Comparison of ENCODE assay signal across 13 cellular contexts in the genomic region with DNA sequence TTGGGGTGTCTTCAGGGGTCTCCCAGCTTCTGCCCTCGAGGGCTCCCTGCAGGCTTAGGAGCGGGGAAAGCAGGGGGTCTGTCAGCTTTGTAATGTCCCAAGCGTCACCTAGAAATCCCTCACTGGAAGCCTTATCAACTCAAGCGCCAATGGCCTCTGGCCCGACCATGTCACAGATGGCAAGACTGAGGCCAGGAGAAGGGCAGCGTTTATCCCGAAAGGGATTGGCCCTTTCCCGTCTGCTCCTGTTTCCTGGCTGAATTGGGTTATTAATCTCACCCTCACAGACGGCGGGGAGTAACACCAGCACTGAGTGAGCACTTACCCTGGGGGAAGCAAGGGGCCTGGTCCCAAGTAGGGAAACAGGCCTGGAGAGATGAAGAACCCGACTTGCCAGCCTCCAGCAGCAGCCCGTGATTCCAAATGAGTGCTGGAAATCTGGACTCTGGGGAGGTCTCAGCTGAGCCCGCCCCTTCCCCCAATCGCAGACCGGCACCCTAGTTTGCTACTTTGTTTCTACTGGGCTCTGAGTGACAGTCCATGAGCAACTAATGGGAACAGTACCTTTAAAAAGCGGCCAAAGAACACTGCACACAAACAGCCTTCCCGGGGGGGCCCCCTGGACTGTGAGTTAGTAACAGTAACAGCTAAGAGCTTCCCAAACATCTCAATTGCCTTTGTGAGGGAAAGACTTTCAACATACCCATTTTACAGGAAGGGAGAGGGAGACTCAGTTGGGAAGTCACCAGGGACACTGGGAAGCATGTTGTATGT. TPM values are rescaled to one million over a fixed set of nuclear protein-coding genes. Genes with fewer than 3 reads are reported as not detected.
A peak's percentile ranks its signal among the peaks of the same experiment; 100 is the strongest.
DNase-seq lines count a peak whose midpoint lies in the region; ATAC-seq and TF ChIP-seq lines count a peak whose summit lies in the region.
"Had no signal": no experiment of that assay in that cellular context is flagged by ENCODE, and none has a peak within 500 bp of the region (broad histone marks: within the 10 kb centered on the region; RNA-seq: fewer than 3 reads in every experiment).

No MANE protein-coding gene starts in this region.

- intact Hi-C loops in CD4-positive, alpha-beta T cell (cut with DNase I, micrococcal nuclease) = loop anchor here (5.0 to 10.0 kb wide), 3 partner anchors 102 to 535 kb away; no protein-coding TSS in a partner anchor
- intact Hi-C loops in Right ventricle myocardium superior (cut with DNase I) = loop anchor here (5.0 to 10.0 kb wide), 2 partner anchors 105 to 198 kb away; no protein-coding TSS in a partner anchor
- intact Hi-C loops in sigmoid colon (cut with DNase I) = loop anchor here (5.0 to 10.0 kb wide), 4 partner anchors 112 to 535 kb away; no protein-coding TSS in a partner anchor
- intact Hi-C loops in activated T-helper 2 cell treated with anti-CD3 and anti-CD28 coated beads, Interferon-gamma antibody, Interleukin-2, Interleukin-4, amounts not matched to agents 10 μg/mL and 5 μg/mL and 100 μg/mL, durations not matched to agents 14 hours and 24 hours and 36 hours (cut with micrococcal nuclease) = loop anchor here (10.0 kb wide), 1 partner anchor 185 kb away; no protein-coding TSS in a partner anchor
- intact Hi-C loops in natural killer cell (cut with micrococcal nuclease) = no loop called here

- no peak for TF ChIP-seq EP300 in sigmoid colon (IDR thresholded peaks at IDR 0.05)

- H3K9me3 Mint-ChIP-seq in CD4-positive, alpha-beta T cell = no peaks in the 10 kb centered on the region
- H3K9me3 Mint-ChIP-seq in activated T-helper 2 cell treated with anti-CD3 and anti-CD28 coated beads, Interferon-gamma antibody, Interleukin-2, Interleukin-4, amounts not matched to agents 10 μg/mL and 5 μg/mL and 100 μg/mL, durations not matched to agents 14 hours and 24 hours and 36 hours = no peaks in the 10 kb centered on the region
- H3K9me3 Mint-ChIP-seq in natural killer cell = no peaks in the 10 kb centered on the region
- H3K9me3 Mint-ChIP-seq: activated CD8-positive, alpha-beta T cell treated with anti-CD3 and anti-CD28 coated beads for 36 hours; T-cell had no signal

- no peak overlapping the region for H3K4me3 ChIP-seq in sigmoid colon
- H3K4me3 ChIP-seq: psoas muscle had no signal

- no peaks in the 10 kb centered on the region for H3K27me3 ChIP-seq in CD4-positive, alpha-beta T cell (ENCODE audit: control insufficient read depth, insufficient read depth, low read length)
- no peaks in the 10 kb centered on the region for H3K27me3 ChIP-seq in sigmoid colon

- H3K4me1 Mint-ChIP-seq in CD4-positive, alpha-beta T cell (ENCODE audit: low read depth) = peaks cover 22% of the 10 kb centered on the region
- peaks cover 10% of the 10 kb centered on the region for H3K4me1 Mint-ChIP-seq in activated T-helper 2 cell treated with anti-CD3 and anti-CD28 coated beads, Interferon-gamma antibody, Interleukin-2, Interleukin-4, amounts not matched to agents 10 μg/mL and 5 μg/mL and 100 μg/mL, durations not matched to agents 14 hours and 24 hours and 36 hours (ENCODE audit: low read depth)
- peaks cover 5 to 19% of the 10 kb centered on the region in 2 donors for H3K4me1 Mint-ChIP-seq in natural killer cell

- WGBS in sigmoid colon, 2 donors = 87 to 88% methylated on average over 17 of the region's 17 CpGs

- ATAC-seq in CD4-positive, alpha-beta T cell (ENCODE audit: poor library complexity) = no peak
- no peak for ATAC-seq in Right ventricle myocardium superior (ENCODE audit: poor library complexity)
- no peak for ATAC-seq in GM21447 (IDR thresholded peaks at IDR 0.05; ENCODE audit: unreplicated experiment)
- no peak for ATAC-seq in natural killer cell
- ATAC-seq: activated CD8-positive, alpha-beta T cell treated with anti-CD3 and anti-CD28 coated beads for 36 hours; T-cell had no signal

- TF ChIP-seq CTCF in CD4-positive, alpha-beta T cell (IDR thresholded peaks at IDR 0.05) = no peak
- no peak for TF ChIP-seq CTCF in RWPE1 (conservative IDR thresholded peaks at IDR 0.05; ENCODE audit: low read depth)
- TF ChIP-seq CTCF in sigmoid colon (IDR thresholded peaks at IDR 0.05) = no peak
- no peak for TF ChIP-seq CTCF in natural killer cell (IDR thresholded peaks at IDR 0.05)

- DNase-seq in CD4-positive, alpha-beta T cell = no peak
- no peak for DNase-seq in RWPE1 (ENCODE audit: low spot score)
- peak; percentile 74 for DNase-seq in Right ventricle myocardium superior
- no peak for DNase-seq in sigmoid colon
- no peak for DNase-seq in activated T-helper 2 cell treated with anti-CD3 and anti-CD28 coated beads, Interferon-gamma antibody, Interleukin-2, Interleukin-4, amounts not matched to agents 10 μg/mL and 5 μg/mL and 100 μg/mL, durations not matched to agents 14 hours and 24 hours and 36 hours (ENCODE audit: low spot score)
- no peak for DNase-seq in natural killer cell
- no peak for DNase-seq in epidermal melanocyte (ENCODE audit: insufficient read length, low spot score)
- DNase-seq: activated naive CD4-positive, alpha-beta T cell treated with Interleukin-2 at 50 U/mL for 16 hours; NCI-H774 had no signal

- H3K27ac Mint-ChIP-seq in CD4-positive, alpha-beta T cell = no peak overlapping the region
- H3K27ac Mint-ChIP-seq in activated T-helper 2 cell treated with anti-CD3 and anti-CD28 coated beads, Interferon-gamma antibody, Interleukin-2, Interleukin-4, amounts not matched to agents 10 μg/mL and 5 μg/mL and 100 μg/mL, durations not matched to agents 14 hours and 24 hours and 36 hours = no peak overlapping the region
- no peak overlapping the region for H3K27ac Mint-ChIP-seq in natural killer cell
- H3K27ac Mint-ChIP-seq: T-cell had no signal

- H3K4me3 Mint-ChIP-seq in CD4-positive, alpha-beta T cell = peak overlapping the region; percentile 54
- H3K4me3 Mint-ChIP-seq in activated T-helper 2 cell treated with anti-CD3 and anti-CD28 coated beads, Interferon-gamma antibody, Interleukin-2, Interleukin-4, amounts not matched to agents 10 μg/mL and 5 μg/mL and 100 μg/mL, durations not matched to agents 14 hours and 24 hours and 36 hours (ENCODE audit: low read depth) = no peak overlapping the region
- no peak overlapping the region for H3K4me3 Mint-ChIP-seq in natural killer cell

- no peaks in the 10 kb centered on the region for H3K27me3 Mint-ChIP-seq in CD4-positive, alpha-beta T cell
- peaks cover 3% of the 10 kb centered on the region for H3K27me3 Mint-ChIP-seq in activated T-helper 2 cell treated with anti-CD3 and anti-CD28 coated beads, Interferon-gamma antibody, Interleukin-2, Interleukin-4, amounts not matched to agents 10 μg/mL and 5 μg/mL and 100 μg/mL, durations not matched to agents 14 hours and 24 hours and 36 hours (ENCODE audit: low read depth)
- H3K27me3 Mint-ChIP-seq in natural killer cell (ENCODE audit: low read depth in 2 of 2) = no peaks in the 10 kb centered on the region
- H3K27me3 Mint-ChIP-seq: activated CD8-positive, alpha-beta T cell treated with anti-CD3 and anti-CD28 coated beads for 36 hours; T-cell had no signal

- TF ChIP-seq POLR2A in sigmoid colon (IDR thresholded peaks at IDR 0.05) = no peak

- CTCF ChIA-PET in CD4-positive, alpha-beta T cell (lab: Charles Lee) = no interaction called here
- CTCF ChIA-PET in RWPE1 (lab: Yijun Ruan, JAX) = interaction anchor here (0.6 to 1.1 kb wide), 4 partner anchors 53 to 202 kb away, joined by 4 to 5 read pairs (median 4); no protein-coding TSS in a partner anchor

- no peaks in the 10 kb centered on the region for H3K36me3 ChIP-seq in sigmoid colon

- H3K9me3 ChIP-seq in CD4-positive, alpha-beta T cell (ENCODE audit: control insufficient read depth, low read length) = no peaks in the 10 kb centered on the region
- no peaks in the 10 kb centered on the region for H3K9me3 ChIP-seq in sigmoid colon
- H3K9me3 ChIP-seq: psoas muscle had no signal

- H3K4me1 ChIP-seq in sigmoid colon = peaks cover 0 to 46% (median 42%) of the 10 kb centered on the region in 4 donors

- POLR2A ChIA-PET in CD4-positive, alpha-beta T cell (lab: Charles Lee) = interaction anchor here (1.2 kb wide), 1 partner anchor 9 kb away, joined by 3 read pairs; no protein-coding TSS in a partner anchor
- POLR2A ChIA-PET in RWPE1 (lab: Yijun Ruan, JAX; ENCODE audit: low non-redundant PET) = interaction anchor here (1.2 kb wide), 1 partner anchor 18 kb away, joined by 14 read pairs; no protein-coding TSS in a partner anchor

- H3K36me3 Mint-ChIP-seq in CD4-positive, alpha-beta T cell (ENCODE audit: low read depth) = peaks cover 4% of the 10 kb centered on the region
- no peaks in the 10 kb centered on the region for H3K36me3 Mint-ChIP-seq in activated T-helper 2 cell treated with anti-CD3 and anti-CD28 coated beads, Interferon-gamma antibody, Interleukin-2, Interleukin-4, amounts not matched to agents 10 μg/mL and 5 μg/mL and 100 μg/mL, durations not matched to agents 14 hours and 24 hours and 36 hours (ENCODE audit: low read depth)
- no peaks in the 10 kb centered on the region for H3K36me3 Mint-ChIP-seq in natural killer cell
- H3K36me3 Mint-ChIP-seq: T-cell had no signal

- no peak overlapping the region for H3K27ac ChIP-seq in CD4-positive, alpha-beta T cell (ENCODE audit: low read depth, low read length)
- H3K27ac ChIP-seq in RWPE1 (peak overlapping the region; percentile 94), sigmoid colon (peak overlapping the region; percentile 91 to 100 (median 98))

RNA-seq across cellular contexts. Expression of gene NCOR2, which starts 2.1 kb away (rescaled TPM):
- 100 to 1,000 TPM; 133 to 140 TPM for total RNA-seq in CD4-positive, alpha-beta T cell
- total RNA-seq in Right ventricle myocardium superior = 133 TPM
- 100 to 1,000 TPM in 1 of 4 donors, 10 to 100 TPM in 3; 42.5 to 134 (median 73.5) TPM for total RNA-seq in sigmoid colon
- 10 to 100 TPM; 18.6 to 81.8 (median 24.7) TPM for polyA plus RNA-seq in sigmoid colon
- total RNA-seq in activated T-helper 2 cell treated with anti-CD3 and anti-CD28 coated beads, Interferon-gamma antibody, Interleukin-2, Interleukin-4, amounts not matched to agents 10 μg/mL and 5 μg/mL and 100 μg/mL, durations not matched to agents 14 hours and 24 hours and 36 hours = 109 and 119 TPM in 2 replicates
- total RNA-seq in natural killer cell = 100 to 1,000 TPM; 109 to 126 (median 125) TPM
